Comparison of ENCODE assay signal across 8 cellular contexts in genomic region chr18:60883594-60883993, GRCh38.
"Had no signal": no experiment of that assay in that cellular context is flagged by ENCODE, and none has a peak within 500 bp of the region (broad histone marks: within the 10 kb centered on the region; RNA-seq: fewer than 3 reads in every experiment).

No MANE protein-coding gene starts in this region.

- H3K9me3 Mint-ChIP-seq: GM23338, H9 had no signal

- H3K27ac Mint-ChIP-seq: GM23338, H9 had no signal

- H2AFZ ChIP-seq: GM23338 had no signal

- H3K4me1 Mint-ChIP-seq: H9 had no signal

- ATAC-seq: GM23338, K562 had no signal

- H3K4me3 Mint-ChIP-seq: GM23338, H9 had no signal

- H3K4me2 ChIP-seq: GM23338 had no signal

- H3K4me3 ChIP-seq: GM23338, K562 had no signal

- DNase-seq: H9, HCEC 1CT, IMR-90 had no signal

- FAIRE-seq: H1, H54, HTR-8/SVneo, K562 had no signal
